ENCODE assay signal across 8 cellular contexts in the genomic region with DNA sequence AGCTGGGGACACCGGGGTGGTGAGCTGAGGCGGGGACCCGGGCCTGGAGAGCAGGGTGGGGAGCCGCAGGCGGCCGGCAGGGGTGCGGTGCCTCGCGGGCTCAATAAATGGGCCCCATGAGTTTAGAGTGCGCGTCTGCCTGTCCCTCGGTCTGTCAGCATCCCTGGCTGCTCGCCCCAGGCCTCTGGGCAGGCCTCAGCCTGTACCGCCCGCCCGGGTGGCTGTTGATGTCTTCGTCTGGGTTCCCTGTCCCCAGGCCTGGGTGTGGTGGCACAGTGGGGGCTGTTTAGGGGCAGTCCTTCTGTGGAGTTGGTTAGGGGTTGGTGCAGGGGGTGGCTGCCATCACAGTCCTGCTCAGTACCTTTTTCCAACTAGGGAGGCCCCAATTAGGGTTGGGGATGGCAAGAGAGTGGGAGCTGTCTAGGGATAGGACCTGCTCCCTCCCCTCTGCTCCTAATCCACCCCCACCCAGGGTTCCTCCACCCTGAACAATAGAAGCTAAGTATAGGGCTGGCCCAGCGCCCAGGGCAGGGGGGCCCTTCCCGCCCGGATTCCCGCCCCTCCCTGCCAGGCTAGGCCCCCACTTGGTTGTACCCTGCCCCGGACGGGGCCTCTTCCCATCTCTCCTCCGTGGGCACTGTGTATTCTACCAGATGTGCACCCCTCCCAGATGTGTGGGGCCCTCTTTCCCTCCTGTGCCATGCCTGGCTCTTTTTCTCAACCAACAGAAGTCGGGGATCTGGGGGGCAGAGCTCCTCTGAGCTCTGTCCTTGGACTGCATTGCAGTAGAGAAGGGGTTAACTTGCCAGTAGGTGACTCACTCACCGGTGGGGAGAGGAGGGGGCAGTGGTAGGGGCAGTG. TPM values are rescaled to one million over a fixed set of nuclear protein-coding genes. Genes with fewer than 3 reads are reported as not detected.
DNase-seq lines count a peak whose midpoint lies in the region; ATAC-seq, FAIRE-seq and TF ChIP-seq lines count a peak whose summit lies in the region.

No MANE protein-coding gene starts in this region.

- no peak for TF ChIP-seq POLR2A in lower leg skin (IDR thresholded peaks at IDR 0.05)

- H3K9me3 Mint-ChIP-seq in dendritic cell treated with granulocyte-macrophage colony-stimulating factor and Interleukin-4, amounts not matched to agents 40 ng/mL and 50 ng/mL, for 4 days = no peaks in the 10 kb centered on the region

- no peaks in the 10 kb centered on the region; the same call in 1 of the 2 replicates for H3K36me3 ChIP-seq in H7 (replicated peaks; ENCODE audit: control insufficient read depth, insufficient read depth, low read length)

- ATAC-seq in GM21360 (IDR thresholded peaks at IDR 0.05; ENCODE audit: unreplicated experiment) = no peak

- peaks cover 49% of the 10 kb centered on the region for H3K4me1 Mint-ChIP-seq in dendritic cell treated with granulocyte-macrophage colony-stimulating factor and Interleukin-4, amounts not matched to agents 40 ng/mL and 50 ng/mL, for 4 days (ENCODE audit: low read depth)

- H3K27ac Mint-ChIP-seq in dendritic cell treated with granulocyte-macrophage colony-stimulating factor and Interleukin-4, amounts not matched to agents 40 ng/mL and 50 ng/mL, for 4 days = no peak overlapping the region

- intact Hi-C loops in dendritic cell treated with granulocyte-macrophage colony-stimulating factor and Interleukin-4, amounts not matched to agents 40 ng/mL and 50 ng/mL, for 4 days (cut with micrococcal nuclease) = loop anchor here (2.0 kb wide), 2 partner anchors 13 to 39 kb away; a partner anchor contains a TSS
- intact Hi-C loops in lower leg skin (cut with DNase I; ENCODE audit: low total_unique reads) = no loop called here

- peak; percentile 27 for DNase-seq in AG10803 (ENCODE audit: low read depth)
- DNase-seq in H7 = peak; percentile 89
- peak; percentile 30 for DNase-seq in RCC 7860 (ENCODE audit: low spot score)
- peak; percentile 84 to 96 for DNase-seq in lower leg skin (ENCODE audit: low spot score in 2 of 2)
- peak; percentile 68 for DNase-seq in superior temporal gyrus (ENCODE audit: extremely low spot score)
- DNase-seq in SW 1271 (lab: John Stamatoyannopoulos, UW) = no peak

- H3K27me3 ChIP-seq in H7 (ENCODE audit: control insufficient read depth, insufficient read depth, low read length) = no peaks in the 10 kb centered on the region

- 2 to 6% methylated on average over 10 to 24 of the region's 26 CpGs for WGBS in lower leg skin, 2 donors

- peak overlapping the region; percentile 78 for H3K4me3 ChIP-seq in AG10803 (ENCODE audit: low read length)
- peak overlapping the region; percentile 74 for H3K4me3 ChIP-seq in H7 (ENCODE audit: insufficient read depth, low read depth, low read length)
- H3K4me3 ChIP-seq in lower leg skin (ENCODE audit: low read depth, poor library complexity, severe bottlenecking) = no peak overlapping the region

- FAIRE-seq in RCC 7860 (lab: Jason Lieb, UNC) = no peak

- H3K36me3 Mint-ChIP-seq in dendritic cell treated with granulocyte-macrophage colony-stimulating factor and Interleukin-4, amounts not matched to agents 40 ng/mL and 50 ng/mL, for 4 days (ENCODE audit: low read depth) = peaks cover 24% of the 10 kb centered on the region

- TF ChIP-seq CTCF in AG10803 (conservative IDR thresholded peaks at IDR 0.05; ENCODE audit: low read length) = 0 out of 2 replicates have a peak, but pooled peaks have one; percentile 7
- TF ChIP-seq CTCF in lower leg skin (IDR thresholded peaks at IDR 0.05) = no peak

- H3K27me3 Mint-ChIP-seq in dendritic cell treated with granulocyte-macrophage colony-stimulating factor and Interleukin-4, amounts not matched to agents 40 ng/mL and 50 ng/mL, for 4 days = no peaks in the 10 kb centered on the region

- H3K4me3 Mint-ChIP-seq in dendritic cell treated with granulocyte-macrophage colony-stimulating factor and Interleukin-4, amounts not matched to agents 40 ng/mL and 50 ng/mL, for 4 days = peak overlapping the region; percentile 80

RNA-seq across cellular contexts. Expression of a gene that starts 12.4 kb away (rescaled TPM):
- 16.1 and 20.1 TPM in 2 replicates for total RNA-seq in H7 (2014; rRNA removed; shearing (Covaris generic))
- 10 to 100 TPM; 57.8 to 90.0 (median 59.0) TPM for total RNA-seq in lower leg skin

RNA-seq across cellular contexts. Expression of a gene that starts 20.5 kb away (rescaled TPM):
- total RNA-seq in H7 (2014; rRNA removed; shearing (Covaris generic)) = 3.3 and 5.2 TPM in 2 replicates
- total RNA-seq in lower leg skin = under 1 TPM in 3 of 4 donors, not detected in 1; 0.23 to 0.30 (median 0.29) TPM

RNA-seq across cellular contexts. Expression of a gene that starts 21.0 kb away (rescaled TPM):
- total RNA-seq in H7 (2014; rRNA removed; shearing (Covaris generic)) = 96.5 and 152 TPM in 2 replicates
- 10 to 100 TPM in 3 of 4 donors, 1 to 10 TPM in 1; 4.3 to 18.4 (median 14.0) TPM for total RNA-seq in lower leg skin

RNA-seq across cellular contexts. Expression of a gene that starts 26.5 kb away (rescaled TPM):
- 73.0 and 106 TPM in 2 replicates for total RNA-seq in H7 (2014; rRNA removed; shearing (Covaris generic))
- total RNA-seq in lower leg skin = 10 to 100 TPM; 29.9 to 44.0 (median 36.9) TPM

RNA-seq across cellular contexts. Expression of a gene that starts 31.7 kb away (rescaled TPM):
- 0.38 and 0.41 TPM in 2 replicates for total RNA-seq in H7 (2014; rRNA removed; shearing (Covaris generic))
- under 1 TPM in 1 of 4 donors, not detected in 3; 0.88 TPM for total RNA-seq in lower leg skin

Comparison
In these comparisons a context has a peak if more than half of its experiments do, and no peak if none do; other contexts are left out.
1. DNase-seq: peak in AG10803 (single experiment), H7 (single experiment), RCC 7860 (single experiment), lower leg skin (2 of 2) and superior temporal gyrus (single experiment); none in SW 1271 (0 of 2).